ENCODE assay signal across 8 cellular contexts in the genomic region with DNA sequence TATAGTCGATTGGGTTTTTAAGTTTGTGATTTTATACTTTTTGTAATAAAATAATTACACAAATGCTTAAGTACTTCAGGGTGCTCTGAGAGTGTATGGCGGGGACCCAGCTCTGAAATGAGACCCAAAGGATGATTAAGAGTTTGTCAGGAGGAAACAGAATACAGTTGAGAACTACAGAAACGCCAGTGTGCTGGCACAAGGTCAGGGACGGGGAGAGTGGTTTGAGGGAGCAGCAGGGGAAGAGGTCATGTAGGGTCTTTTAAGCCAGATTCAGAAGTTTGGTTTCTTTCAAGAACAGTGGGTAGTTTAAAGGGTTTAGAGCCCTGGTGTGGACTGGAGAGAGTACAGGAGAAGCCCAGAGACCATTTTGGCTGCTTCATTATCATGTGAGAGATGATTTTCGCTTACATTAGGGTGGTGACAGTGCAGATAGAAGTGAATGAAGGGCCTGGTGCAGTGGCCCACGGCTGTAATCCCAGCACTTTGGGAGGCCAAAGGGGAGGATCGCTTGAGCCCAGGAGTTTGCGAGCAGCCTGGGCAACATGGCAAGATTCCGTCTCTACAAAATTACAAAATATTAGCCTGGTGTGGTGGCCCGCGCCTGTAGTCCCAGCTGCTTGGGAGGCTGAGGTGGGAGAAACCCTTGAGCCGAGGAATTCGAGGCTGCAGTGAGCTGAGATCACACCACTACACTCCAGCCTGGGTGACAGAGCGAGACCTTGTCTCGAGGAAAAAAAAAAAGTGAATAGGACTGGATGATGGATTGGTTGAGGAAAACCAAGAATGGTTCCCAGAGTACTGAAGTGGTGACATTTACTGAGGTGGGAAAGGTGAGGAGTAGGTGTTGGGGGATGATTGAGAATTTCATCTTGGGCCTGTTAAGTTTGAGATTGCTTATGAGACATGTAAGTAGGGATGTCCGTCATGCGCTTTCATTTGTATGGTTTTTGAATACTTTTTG. TPM values are rescaled to one million over a fixed set of nuclear protein-coding genes. Genes with fewer than 3 reads are reported as not detected.
A peak's percentile ranks its signal among the peaks of the same experiment; 100 is the strongest.
DNase-seq lines count a peak whose midpoint lies in the region; ATAC-seq and TF ChIP-seq lines count a peak whose summit lies in the region.

No MANE protein-coding gene starts in this region.

- H4K5ac ChIP-seq in IMR-90 (ENCODE audit: low read depth, low read length): peak overlapping the region; percentile 79

- H2BK5ac ChIP-seq in IMR-90 (ENCODE audit: low read depth, low read length, poor library complexity, severe bottlenecking): peak overlapping the region; percentile 94

- H4K91ac ChIP-seq in IMR-90 (ENCODE audit: insufficient read depth, low read depth, low read length): peak overlapping the region; percentile 97

- dilution Hi-C loops in IMR-90 (cut with HindIII; ENCODE audit: low sequenced_read_pairs, unreplicated experiment): no loop called here

- H3K4me3 ChIP-seq in AG09309 (ENCODE audit: control insufficient read depth, low read depth, low read length) (peak overlapping the region; percentile 67), IMR-90 (ENCODE audit: insufficient read depth, low read depth, low read length) (peak overlapping the region; percentile 62), thoracic aorta (peak overlapping the region; percentile 97)

- H3K4me1 ChIP-seq in IMR-90 (ENCODE audit: control insufficient read depth, insufficient read depth, low read length) (peaks cover 6% of the 10 kb centered on the region), thoracic aorta (ENCODE audit: control insufficient read depth in 1 of 2, low read depth in 2 of 2) (peaks cover 40 to 56% of the 10 kb centered on the region in 2 donors)

- in situ Hi-C loops in IMR-90 (cut with MboI; ENCODE audit: low sequenced_read_pairs): no loop called here

- peak overlapping the region; percentile 96; the same call in 1 of the 2 replicates for H2BK120ac ChIP-seq in IMR-90 (ENCODE audit: low read depth, low read length)

- CTCF ChIA-PET in IMR-90 (lab: Yijun Ruan, JAX): interaction anchor here (0.5 to 1.3 kb wide), 4 partner anchors 8 to 367 kb away, joined by 3 to 4 read pairs (median 3); no protein-coding TSS in a partner anchor

- 0% methylated on average over 3 of the region's 17 CpGs; no CpG with 5 or more reads in 1 of the 2 experiments for WGBS in IMR-90 (ENCODE audit: extremely low coverage in 2 of 2, insufficient read length in 1 of 2), 2 experiments

- H4K20me1 ChIP-seq in IMR-90 (ENCODE audit: insufficient read depth, low read length): peaks cover 32% of the 10 kb centered on the region

- no TSS peak for BruUV-seq in IMR-90 (replicated peaks; lab: Mats Ljungman, UMichigan)

- H3K9me3 ChIP-seq in IMR-90 (ENCODE audit: control insufficient read depth, insufficient read depth, low read length): no peaks in the 10 kb centered on the region
- H3K9me3 ChIP-seq in thoracic aorta: no peaks in the 10 kb centered on the region

- peak overlapping the region; percentile 92 for H3K27ac ChIP-seq in IMR-90 (ENCODE audit: insufficient read depth, low read length)
- H3K27ac ChIP-seq in thoracic aorta: peak overlapping the region; percentile 98 to 99

- H3K23ac ChIP-seq in IMR-90 (ENCODE audit: low read depth, low read length): peak overlapping the region; percentile 100

- H2BK15ac ChIP-seq in IMR-90 (ENCODE audit: low read depth, low read length): 0 out of 3 replicates have a peak overlapping the region, but pooled peaks have one; percentile 94

- no peaks in the 10 kb centered on the region for H3K27me3 ChIP-seq in IMR-90 (ENCODE audit: control insufficient read depth, insufficient read depth, low read length)
- no peaks in the 10 kb centered on the region for H3K27me3 ChIP-seq in thoracic aorta (replicated peaks; ENCODE audit: insufficient read depth)

- intact Hi-C loops in IMR-90 (cut with micrococcal nuclease): no loop called here

- peak overlapping the region; percentile 90 for H3K9ac ChIP-seq in IMR-90 (ENCODE audit: low read depth, low read length)

- peak overlapping the region; percentile 100 for H3K4ac ChIP-seq in IMR-90 (ENCODE audit: low read depth, low read length)

- ATAC-seq in IMR-90 (ENCODE audit: low read depth): no peak
- ATAC-seq in thoracic aorta (ENCODE audit: insufficient number of reproducible peaks, low FRiP score, low read depth): no peak
- ATAC-seq in HG03565 (IDR thresholded peaks at IDR 0.05; ENCODE audit: unreplicated experiment): no peak

- H2AK9ac ChIP-seq in IMR-90 (replicated peaks; ENCODE audit: low read depth, low read length, poor library complexity): peak overlapping the region; percentile 99

- H3K14ac ChIP-seq in IMR-90 (replicated peaks; ENCODE audit: low read depth, low read length): peak overlapping the region; percentile 100

- peak overlapping the region; percentile 94 for H3K4me2 ChIP-seq in IMR-90 (ENCODE audit: low read depth, low read length)

- H3K9me1 ChIP-seq in IMR-90 (ENCODE audit: insufficient read depth, low read length): peaks cover 10% of the 10 kb centered on the region; the same call in 1 of the 2 replicates

- H3K36me3 ChIP-seq in IMR-90 (ENCODE audit: control insufficient read depth, insufficient read depth, low read length): no peaks in the 10 kb centered on the region
- no peaks in the 10 kb centered on the region for H3K36me3 ChIP-seq in thoracic aorta

- peaks cover 11 to 59% of the 10 kb centered on the region in 2 experiments; a peak in 3 of 4 replicates for H3K79me1 ChIP-seq in IMR-90 (ENCODE audit: low read depth in 1 of 2, low read length in 2 of 2)

- H2BK20ac ChIP-seq in IMR-90 (ENCODE audit: low read depth, low read length): no peak overlapping the region

- H3K18ac ChIP-seq in IMR-90 (ENCODE audit: low read depth, low read length): no peak overlapping the region

- no peak overlapping the region for H2AFZ ChIP-seq in IMR-90 (replicated peaks; ENCODE audit: low read length, poor library complexity)

- no peak for TF ChIP-seq RAD21 in IMR-90 (IDR thresholded peaks at IDR 0.05; ENCODE audit: low read length)

- peak overlapping the region; percentile 100 for H3K56ac ChIP-seq in IMR-90 (ENCODE audit: extremely low read depth, insufficient read depth, low read length)

- 0 out of 2 replicates have a peak, but pooled peaks have one; percentile 41 for TF ChIP-seq POLR2A in IMR-90 (IDR thresholded peaks at IDR 0.05; ENCODE audit: low read depth, low read length)

- TF ChIP-seq CTCF in AG09309 (IDR thresholded peaks at IDR 0.05; ENCODE audit: control insufficient read depth, insufficient read depth, low read depth, low read length, missing control alignments) (no peak), IMR-90 (conservative IDR thresholded peaks at IDR 0.05; ENCODE audit: low read depth, low read length) (no peak), thoracic aorta (IDR thresholded peaks at IDR 0.05) (no peak)

- peak; percentile 20 for DNase-seq in AG09309 (ENCODE audit: low read depth)
- DNase-seq in IMR-90: peak; percentile 47
- DNase-seq in astrocyte of the hippocampus (ENCODE audit: low read depth, low spot score): peak; percentile 46
- DNase-seq in left kidney (ENCODE audit: low read depth, low spot score): peak; percentile 31
- DNase-seq in thoracic aorta (ENCODE audit: low spot score): no peak
- DNase-seq in NCI-H748 (lab: John Stamatoyannopoulos, UW; ENCODE audit: unreplicated experiment): no peak
- DNase-seq in NCI-H2227 (lab: John Stamatoyannopoulos, UW; ENCODE audit: unreplicated experiment): no peak

- peak overlapping the region; percentile 86 for H2AK5ac ChIP-seq in IMR-90 (ENCODE audit: low read depth, low read length)

- POLR2A ChIA-PET in IMR-90 (lab: Charles Lee; ENCODE audit: unreplicated experiment): interaction anchor here (2.3 kb wide), 1 partner anchor 79 kb away, joined by 7 read pairs; the partner anchor contains the start of gene EGR1

- peak overlapping the region; percentile 93 to 99 for H4K8ac ChIP-seq in IMR-90 (ENCODE audit: low read depth in 2 of 2, low read length in 2 of 2)

TF ChIP-seq in IMR-90, 13 proteins besides CTCF, POLR2A, EP300 and RAD21:
- TF ChIP-seq CEBPB (IDR thresholded peaks at IDR 0.05; ENCODE audit: low read depth, low read length) (no peak), MXI1 (IDR thresholded peaks at IDR 0.05; ENCODE audit: borderline replicate concordance, low read depth, low read length) (no peak), FOS (IDR thresholded peaks at IDR 0.05; ENCODE audit: low read depth, low read length) (no peak), USF2 (IDR thresholded peaks at IDR 0.05; ENCODE audit: low read depth, low read length) (no peak), MAZ (IDR thresholded peaks at IDR 0.05; ENCODE audit: borderline replicate concordance, low read depth, low read length) (no peak), NFE2L2 (IDR thresholded peaks at IDR 0.05; ENCODE audit: low read depth, low read length) (no peak)
TF ChIP-seq in IMR-90: peak in this region for 0.

RNA-seq across cellular contexts. Expression of gene ETF1, which starts 1.4 kb away (rescaled TPM):
- total RNA-seq in IMR-90 (2012; rRNA removed) (126 and 144 TPM in 2 replicates), thoracic aorta (100 to 1,000 TPM in 1 of 2 donors, 10 to 100 TPM in 1; 67.6 to 115 TPM)
- polyA plus RNA-seq in IMR-90 (2012; rRNA removed): 45.4 and 53.2 TPM in 2 replicates
- 12.4 and 13.0 TPM in 2 replicates for polyA plus RNA-seq in IMR-90 (2012; cell fraction: cytosol; rRNA removed)
- 9.0 and 49.9 TPM in 2 replicates for polyA plus RNA-seq in IMR-90 (2012; cell fraction: nucleus; rRNA removed; ENCODE audit: low replicate concordance)

RNA-seq across cellular contexts. Expression of gene HSPA9, which starts 30.7 kb away (rescaled TPM):
- total RNA-seq in IMR-90 (2012; rRNA removed): 456 and 472 TPM in 2 replicates
- 133 and 157 TPM in 2 replicates for polyA plus RNA-seq in IMR-90 (2012; rRNA removed)
- polyA plus RNA-seq in IMR-90 (2012; cell fraction: cytosol; rRNA removed): 118 and 219 TPM in 2 replicates
- polyA plus RNA-seq in IMR-90 (2012; cell fraction: nucleus; rRNA removed; ENCODE audit: low replicate concordance): 169 and 240 TPM in 2 replicates
- total RNA-seq in thoracic aorta: 100 to 1,000 TPM; 202 to 294 TPM

Comparison
In these comparisons a context has a peak if more than half of its experiments do, and no peak if none do; other contexts are left out.
1. DNase-seq: peak in AG09309 (single experiment), IMR-90 (single experiment), astrocyte of the hippocampus (single experiment) and left kidney (single experiment); none in thoracic aorta (single experiment), NCI-H748 (single experiment) and NCI-H2227 (single experiment).
2. Peak in every context shown above with its lines, with median percentiles within 50 percentile points of each other: H3K4me3 ChIP-seq.